In genomic region chr1:201591981-201592380, GRCh38 we compare ENCODE assay signal across 26 cellular contexts. TPM values are rescaled to one million over a fixed set of nuclear protein-coding genes. Genes with fewer than 3 reads are reported as not detected.
DNase-seq lines count a peak whose midpoint lies in the region; ATAC-seq and TF ChIP-seq lines count a peak whose summit lies in the region.
"Had no signal": no experiment of that assay in that cellular context is flagged by ENCODE, and none has a peak within 500 bp of the region (broad histone marks: within the 10 kb centered on the region; RNA-seq: fewer than 3 reads in every experiment).

No MANE protein-coding gene starts in this region.

- no peak overlapping the region for H3K9ac ChIP-seq in HUES48 (ENCODE audit: low read depth, low read length)
- no peak overlapping the region for H3K9ac ChIP-seq in mesenchymal stem cell (ENCODE audit: low read length)
- H3K9ac ChIP-seq: neural progenitor cell, parathyroid adenoma had no signal

- intact Hi-C loops in left cardiac atrium (cut with DNase I): no loop called here

- WGBS in mesenchymal stem cell: 83% methylated on average over 3 of the region's 3 CpGs

- H2BK12ac ChIP-seq in mesenchymal stem cell (ENCODE audit: low read length in 2 of 2): peak overlapping the region; percentile 88 to 96

- H3K27ac ChIP-seq in HUES48 (ENCODE audit: low read depth, low read length) (no peak overlapping the region), mesenchymal stem cell (ENCODE audit: low read length, poor library complexity, severe bottlenecking) (no peak overlapping the region)
- H3K27ac ChIP-seq: C4-2B, HL-60, neural progenitor cell, parathyroid adenoma, upper lobe of left lung, WERI-Rb-1 had no signal

- peak overlapping the region; percentile 93 for H4K91ac ChIP-seq in mesenchymal stem cell (ENCODE audit: low read length)

- H3K4me3 ChIP-seq in HUES48 (ENCODE audit: low read depth, low read length) (0 out of 2 replicates have a peak overlapping the region, but pooled peaks have one; percentile 9), mesenchymal stem cell (ENCODE audit: insufficient read depth in 1 of 2, low read depth in 1 of 2, low read length in 2 of 2) (no peak overlapping the region)
- H3K4me3 ChIP-seq: neural progenitor cell, upper lobe of left lung had no signal

- ATAC-seq in activated naive CD4-positive, alpha-beta T cell treated with anti-CD3 and anti-CD28 coated beads, Interleukin-2, amount 50 U/mL, for 72 hours: no peak
- ATAC-seq in left cardiac atrium: no peak
- ATAC-seq: HepG2, PC-3, Right ventricle myocardium inferior had no signal

- H3K4me1 ChIP-seq in HUES48 (ENCODE audit: control insufficient read depth, insufficient read depth, low read length): peaks cover 37% of the 10 kb centered on the region
- H3K4me1 ChIP-seq in mesenchymal stem cell (ENCODE audit: control insufficient read depth, insufficient read depth, low read depth, low read length): peaks cover 23% of the 10 kb centered on the region
- H3K4me1 ChIP-seq: Caco-2, parathyroid adenoma had no signal

- H3K36me3 ChIP-seq in HUES48 (ENCODE audit: control insufficient read depth, insufficient read depth, low read length) (no peaks in the 10 kb centered on the region), mesenchymal stem cell (ENCODE audit: control insufficient read depth in 1 of 2, insufficient read depth in 2 of 2, low read depth in 1 of 2, low read length in 2 of 2) (peaks cover 23 to 47% of the 10 kb centered on the region in 2 experiments)
- H3K36me3 ChIP-seq: neural progenitor cell, WERI-Rb-1 had no signal

- peaks cover 46% of the 10 kb centered on the region for H3K79me1 ChIP-seq in mesenchymal stem cell (replicated peaks; ENCODE audit: low read length, poor library complexity, severe bottlenecking)

- peaks cover 53% of the 10 kb centered on the region for H3K4me1 Mint-ChIP-seq in brain
- H3K4me1 Mint-ChIP-seq: neural progenitor cell had no signal

- peaks cover 0 to 4% (median 2%) of the 10 kb centered on the region in 5 experiments for H3K9me3 Mint-ChIP-seq in brain
- H3K9me3 Mint-ChIP-seq in activated naive CD4-positive, alpha-beta T cell treated with anti-CD3 and anti-CD28 coated beads, Interleukin-2, amount 50 U/mL, for 72 hours: no peaks in the 10 kb centered on the region
- H3K9me3 Mint-ChIP-seq: activated naive CD4-positive, alpha-beta T cell treated with anti-CD3 and anti-CD28 coated beads for 36 hours; neural progenitor cell had no signal

- H2BK120ac ChIP-seq in mesenchymal stem cell (ENCODE audit: low read depth, low read length): peak overlapping the region; percentile 96

- H3K27ac Mint-ChIP-seq in brain: peak overlapping the region in 4 of 5 experiments; percentile 68 to 96 (median 89)
- H3K27ac Mint-ChIP-seq in activated naive CD4-positive, alpha-beta T cell treated with anti-CD3 and anti-CD28 coated beads, Interleukin-2, amount 50 U/mL, for 72 hours: no peak overlapping the region
- H3K27ac Mint-ChIP-seq: activated naive CD4-positive, alpha-beta T cell treated with anti-CD3 and anti-CD28 coated beads for 36 hours; neural progenitor cell had no signal

- DNase-seq in ELF-1 (ENCODE audit: low read depth, low spot score) (peak; percentile 40), mesenchymal stem cell (no peak), left cardiac atrium (no peak)
- no peak for DNase-seq in activated naive CD4-positive, alpha-beta T cell treated with anti-CD3 and anti-CD28 coated beads, Interleukin-2, amount 50 U/mL, for 72 hours (ENCODE audit: low spot score in 2 of 2)
- no peak for DNase-seq in activated CD4-positive, CD25-positive, alpha-beta regulatory T cell (lab: John Stamatoyannopoulos, UW)
- DNase-seq: activated CD4-positive, alpha-beta T cell treated with anti-CD3 and anti-CD28 coated beads, Interleukin-2, amount 50 U/mL, for 4 hours; activated naive CD4-positive, alpha-beta T cell treated with anti-CD3 and anti-CD28 coated beads for 36 hours; amniotic stem cell; Caco-2; DND-41; glutamatergic neuron; Kasumi-1; NCI-H1694 treated with DMSO at 0.1 percent for 48 hours; NCI-H2227 treated with DMSO at 0.1 percent for 48 hours; PC-3; stimulated activated CD4-positive, alpha-beta T cell treated with anti-CD3 and anti-CD28 coated beads, Interleukin-2, amount 100 ng/mL, for 48 hours; upper lobe of left lung; WERI-Rb-1 had no signal

- no peak overlapping the region for H2BK5ac ChIP-seq in mesenchymal stem cell (ENCODE audit: low read depth, low read length, poor library complexity, severe bottlenecking)

- H2AFZ ChIP-seq in mesenchymal stem cell (ENCODE audit: low read depth, low read length): no peak overlapping the region
- H2AFZ ChIP-seq: neural progenitor cell, parathyroid adenoma had no signal

- no peak overlapping the region for H3K4me2 ChIP-seq in mesenchymal stem cell (ENCODE audit: low read length, poor library complexity, severe bottlenecking)
- H3K4me2 ChIP-seq: neural progenitor cell had no signal

- H3K27me3 ChIP-seq in HUES48 (ENCODE audit: control insufficient read depth, insufficient read depth, low read length) (no peaks in the 10 kb centered on the region), mesenchymal stem cell (ENCODE audit: control insufficient read depth in 1 of 2, insufficient read depth in 1 of 2, low read length in 2 of 2) (no peaks in the 10 kb centered on the region)
- H3K27me3 ChIP-seq: neural progenitor cell, upper lobe of left lung had no signal

- H4K8ac ChIP-seq in mesenchymal stem cell (ENCODE audit: low read length): peak overlapping the region; percentile 85

- H3K27me3 Mint-ChIP-seq in brain: peaks cover 18% of the 10 kb centered on the region

- peak overlapping the region in 1 of 2 experiments; percentile 19 for H3K23ac ChIP-seq in mesenchymal stem cell (ENCODE audit: low read length in 2 of 2)

- H3K36me3 Mint-ChIP-seq in brain: no peaks in the 10 kb centered on the region
- H3K36me3 Mint-ChIP-seq in activated naive CD4-positive, alpha-beta T cell treated with anti-CD3 and anti-CD28 coated beads, Interleukin-2, amount 50 U/mL, for 72 hours: no peaks in the 10 kb centered on the region

- peak overlapping the region; percentile 62 to 85 for H3K4ac ChIP-seq in mesenchymal stem cell (ENCODE audit: low read depth in 1 of 2, low read length in 2 of 2)

- H3K9me3 ChIP-seq in HUES48 (ENCODE audit: control insufficient read depth, insufficient read depth, low read length): no peaks in the 10 kb centered on the region
- H3K9me3 ChIP-seq in mesenchymal stem cell (ENCODE audit: control insufficient read depth, low read length): no peaks in the 10 kb centered on the region
- H3K9me3 ChIP-seq: Caco-2, upper lobe of left lung had no signal

- no peak overlapping the region for H2AK5ac ChIP-seq in mesenchymal stem cell (ENCODE audit: low read length, severe bottlenecking)

- peak overlapping the region; percentile 88 to 92 for H3K18ac ChIP-seq in mesenchymal stem cell (ENCODE audit: low read depth in 1 of 2, low read length in 2 of 2)

- TF ChIP-seq CTCF in brain (conservative IDR thresholded peaks at IDR 0.05): no peak

- H2BK15ac ChIP-seq in mesenchymal stem cell (ENCODE audit: low read depth, poor library complexity, severe bottlenecking): no peak overlapping the region

- no peak overlapping the region for H3K4me3 Mint-ChIP-seq in brain
- H3K4me3 Mint-ChIP-seq: activated naive CD4-positive, alpha-beta T cell treated with anti-CD3 and anti-CD28 coated beads for 36 hours; neural progenitor cell had no signal

- H3K14ac ChIP-seq in mesenchymal stem cell (ENCODE audit: low read length in 2 of 2): peak overlapping the region in 1 of 2 experiments; percentile 29

RNA-seq across cellular contexts. Expression of gene NAV1, which starts 53.1 kb away (rescaled TPM):
- polyA plus RNA-seq in brain (ENCODE audit: insufficient read depth, low read depth, low replicate concordance): 55.4 TPM
- 51.4 TPM for polyA plus RNA-seq in mesenchymal stem cell (2013, experiment 1 of 2)
- 45.4 TPM for polyA plus RNA-seq in mesenchymal stem cell (2013, experiment 2 of 2)
- 1 to 10 TPM in 1 of 2 donors, under 1 TPM in 1; 0.48 to 3.1 TPM for total RNA-seq in activated naive CD4-positive, alpha-beta T cell treated with anti-CD3 and anti-CD28 coated beads, Interleukin-2, amount 50 U/mL, for 72 hours
- total RNA-seq in left cardiac atrium: 10 to 100 TPM; 20.7 to 34.8 TPM
- total RNA-seq: HepG2 had no signal
- polyA plus RNA-seq: HepG2 had no signal

Comparison
In these comparisons a context has a peak if more than half of its experiments do, and no peak if none do; other contexts are left out.
1. H3K27ac Mint-ChIP-seq: peak in brain (4 of 5); none in activated naive CD4-positive, alpha-beta T cell treated with anti-CD3 and anti-CD28 coated beads, Interleukin-2, amount 50 U/mL, for 72 hours (0 of 2).
2. RNA of gene NAV1, which starts 53.1 kb away (total RNA-seq): 20.7 to 34.8 TPM in left cardiac atrium; 0.48 to 3.1 TPM in activated naive CD4-positive, alpha-beta T cell treated with anti-CD3 and anti-CD28 coated beads, Interleukin-2, amount 50 U/mL, for 72 hours; every median in the first group is over 4 times any median in the second.